In genomic region chr3:63136249-63136648, GRCh38 we compare ENCODE assay signal across 6 cellular contexts.
DNase-seq lines count a peak whose midpoint lies in the region; ATAC-seq and TF ChIP-seq lines count a peak whose summit lies in the region.
"Not testable (repeated sequence)": the region's sequence is repeated elsewhere in the genome, so short reads cannot be mapped to it uniquely, and the experiment has no call there.

No MANE protein-coding gene starts in this region.

- H3K23ac ChIP-seq in neuronal stem cell (ENCODE audit: low read depth, low read length, poor library complexity) = not testable (repeated sequence)

- not testable (repeated sequence) for H3K9me2 ChIP-seq in GM23338 (ENCODE audit: insufficient read depth)

- H3K9me3 Mint-ChIP-seq in GM23338 = peaks cover 11% of the 10 kb centered on the region; the same call in 2 of the 3 replicates
- H3K9me3 Mint-ChIP-seq in WTC11 = not testable (repeated sequence)

- TF ChIP-seq CTCF in GM23338 (conservative IDR thresholded peaks at IDR 0.05; ENCODE audit: low read depth in 2 of 2); WTC11 (IDR thresholded peaks at IDR 0.05); cardiac muscle cell (IDR thresholded peaks at IDR 0.05; ENCODE audit: low read depth, low read length); mucosa of descending colon (IDR thresholded peaks at IDR 0.05): not testable (repeated sequence)

- not testable (repeated sequence) for H3K9me3 ChIP-seq in HUES64 (ENCODE audit: insufficient read depth, low read depth, low read length); cardiac muscle cell (ENCODE audit: low read depth); mucosa of descending colon; neuronal stem cell (replicated peaks in 1 of 2; ENCODE audit: control insufficient read depth in 2 of 2, insufficient read depth in 1 of 2, low read depth in 1 of 2, low read length in 2 of 2)

- H3K27me3 Mint-ChIP-seq in GM23338 (ENCODE audit: insufficient read depth, low read depth, poor library complexity); WTC11 (ENCODE audit: low read depth): not testable (repeated sequence)

- H3K4me1 ChIP-seq in GM23338 (ENCODE audit: insufficient read depth); mucosa of descending colon (ENCODE audit: low read depth); neuronal stem cell (ENCODE audit: control insufficient read depth in 2 of 2, insufficient read depth in 1 of 2, low read depth in 1 of 2, low read length in 2 of 2): not testable (repeated sequence)
- H3K4me1 ChIP-seq in HUES64 (ENCODE audit: insufficient read depth, low read length) (peaks cover 36% of the 10 kb centered on the region), cardiac muscle cell (ENCODE audit: low read depth) (peaks cover 17% of the 10 kb centered on the region)

- not testable (repeated sequence) for H2BK120ac ChIP-seq in neuronal stem cell (ENCODE audit: low read depth, low read length)

- POLR2A ChIA-PET in WTC11 (lab: Charles Lee) = not testable (repeated sequence)

- H4K91ac ChIP-seq in neuronal stem cell (ENCODE audit: low read depth, low read length, poor library complexity) = not testable (repeated sequence)

- peak overlapping the region; percentile 68 for H3K9ac ChIP-seq in HUES64 (ENCODE audit: low read depth, low read length)
- not testable (repeated sequence) for H3K9ac ChIP-seq in neuronal stem cell (ENCODE audit: low read depth, low read length, poor library complexity)

- not testable (repeated sequence) for H3K18ac ChIP-seq in neuronal stem cell (ENCODE audit: low read length)

- not testable (repeated sequence) for DNase-seq in GM23338 (ENCODE audit: low spot score); WTC11 (ENCODE audit: low spot score); cardiac muscle cell (ENCODE audit: low read depth in 1 of 2, low spot score in 1 of 2); neuronal stem cell (ENCODE audit: low spot score)
- peak; percentile 6 to 58 (median 52) for DNase-seq in mucosa of descending colon

- H2AK5ac ChIP-seq in neuronal stem cell (ENCODE audit: low read depth, low read length) = not testable (repeated sequence)

- CTCF ChIA-PET in WTC11 (lab: Charles Lee) = not testable (repeated sequence)

- not testable (repeated sequence) for H3K27me3 ChIP-seq in GM23338 (ENCODE audit: insufficient read depth); HUES64 (ENCODE audit: insufficient read depth, low read length); cardiac muscle cell; neuronal stem cell (ENCODE audit: control insufficient read depth in 3 of 3, insufficient read depth in 3 of 3, low read depth in 1 of 3, low read length in 3 of 3)

- not testable (repeated sequence) for H3F3A ChIP-seq in GM23338 (replicated peaks; ENCODE audit: low read depth)

- H4K8ac ChIP-seq in neuronal stem cell (ENCODE audit: low read depth, low read length) = not testable (repeated sequence)

- H2BK15ac ChIP-seq in neuronal stem cell (ENCODE audit: low read length) = not testable (repeated sequence)

- not testable (repeated sequence) for H3K14ac ChIP-seq in neuronal stem cell (ENCODE audit: low read length)

- 78% methylated on average over 16 of the region's 26 CpGs for WGBS in HUES64
- no CpG with 5 or more reads among the region's 26 CpGs for WGBS in neuronal stem cell (ENCODE audit: extremely low coverage in 2 of 2, insufficient read length in 2 of 2, insufficient replicate concordance in 1 of 2), 2 donors

- intact Hi-C loops in mucosa of descending colon (cut with DNase I, micrococcal nuclease) = not testable (repeated sequence)

- H3K4ac ChIP-seq in neuronal stem cell (ENCODE audit: low read length) = not testable (repeated sequence)

- H4K20me1 ChIP-seq in GM23338 (replicated peaks; ENCODE audit: insufficient read depth) = not testable (repeated sequence)

- H3K27ac Mint-ChIP-seq in GM23338 (peak overlapping the region; percentile 97), WTC11 (peak overlapping the region; percentile 100)

- H3K79me1 ChIP-seq in neuronal stem cell (ENCODE audit: low read depth, low read length) = not testable (repeated sequence)

- peak overlapping the region; percentile 12 for H3K4me3 ChIP-seq in GM23338
- H3K4me3 ChIP-seq in HUES64 (ENCODE audit: low read length) = peak overlapping the region; percentile 34; the same call in 1 of the 2 replicates
- not testable (repeated sequence) for H3K4me3 ChIP-seq in cardiac muscle cell; mucosa of descending colon; neuronal stem cell (ENCODE audit: low read length in 2 of 2)

- ATAC-seq in GM23338, WTC11, mucosa of descending colon: not testable (repeated sequence)

- H2AFZ ChIP-seq in GM23338; neuronal stem cell (ENCODE audit: low read length): not testable (repeated sequence)

- H3K4me1 Mint-ChIP-seq in GM23338 = peaks cover 33% of the 10 kb centered on the region
- H3K4me1 Mint-ChIP-seq in WTC11 = peaks cover 36% of the 10 kb centered on the region

- not testable (repeated sequence) for H3K79me2 ChIP-seq in GM23338 (replicated peaks; ENCODE audit: insufficient read depth)

- peak overlapping the region; percentile 45; the same call in 2 of the 3 replicates for H3K4me3 Mint-ChIP-seq in GM23338
- H3K4me3 Mint-ChIP-seq in WTC11 = peak overlapping the region; percentile 82

- peak overlapping the region; percentile 53; the same call in 1 of the 2 replicates for H3K27ac ChIP-seq in GM23338 (ENCODE audit: low read depth)
- not testable (repeated sequence) for H3K27ac ChIP-seq in HUES64 (ENCODE audit: low read depth, low read length)
- peak overlapping the region; percentile 98 for H3K27ac ChIP-seq in cardiac muscle cell
- peak overlapping the region; percentile 43 for H3K27ac ChIP-seq in neuronal stem cell (replicated peaks; ENCODE audit: low read length)

- H3K36me3 ChIP-seq in GM23338 (ENCODE audit: insufficient read depth); HUES64 (ENCODE audit: insufficient read depth, low read length); cardiac muscle cell; mucosa of descending colon (ENCODE audit: low read depth); neuronal stem cell (replicated peaks in 1 of 2; ENCODE audit: control insufficient read depth in 2 of 2, insufficient read depth in 2 of 2, low read length in 2 of 2): not testable (repeated sequence)

- H2BK5ac ChIP-seq in neuronal stem cell (ENCODE audit: low read length) = not testable (repeated sequence)

- H3K36me3 Mint-ChIP-seq in GM23338 (ENCODE audit: low read depth); WTC11: not testable (repeated sequence)

- H3K4me2 ChIP-seq in GM23338 = peak overlapping the region; percentile 50
- H3K4me2 ChIP-seq in neuronal stem cell (ENCODE audit: insufficient read depth, low read length, poor library complexity, severe bottlenecking) = not testable (repeated sequence)

- not testable (repeated sequence) for H2BK12ac ChIP-seq in neuronal stem cell (ENCODE audit: low read length)
